In genomic region chr2:106140091-106140490, GRCh38 we compare ENCODE assay signal across 19 cellular contexts. TPM values are rescaled to one million over a fixed set of nuclear protein-coding genes. Genes with fewer than 3 reads are reported as not detected.
DNase-seq lines count a peak whose midpoint lies in the region; ATAC-seq and TF ChIP-seq lines count a peak whose summit lies in the region.
"Had no signal": no experiment of that assay in that cellular context is flagged by ENCODE, and none has a peak within 500 bp of the region (broad histone marks: within the 10 kb centered on the region; RNA-seq: fewer than 3 reads in every experiment).

No MANE protein-coding gene starts in this region.

- H3K27ac Mint-ChIP-seq in T-helper 2 cell treated with Interferon-gamma antibody and Interleukin-4, amounts not matched to agents 5 μg/mL and 100 μg/mL, for 36 hours, result peak overlapping the region; percentile 79
- H3K27ac Mint-ChIP-seq in activated naive CD8-positive, alpha-beta T cell treated with anti-CD3 and anti-CD28 coated beads, Interleukin-2, amount 10 ng/mL, durations not matched to agents 7 days and 5 days, result peak overlapping the region; percentile 10
- H3K27ac Mint-ChIP-seq in nephron progenitor cell (peak overlapping the region; percentile 52), CD14-positive monocyte (peak overlapping the region in 2 of 7 donors; percentile 68 to 70)
- H3K27ac Mint-ChIP-seq: endodermal cell had no signal

- intact Hi-C loops in left ventricle myocardium superior (cut with micrococcal nuclease), result no loop called here
- intact Hi-C loops in CD14-positive monocyte (cut with micrococcal nuclease), result no loop called here

- H3K27me3 Mint-ChIP-seq in T-helper 2 cell treated with Interferon-gamma antibody and Interleukin-4, amounts not matched to agents 5 μg/mL and 100 μg/mL, for 36 hours (ENCODE audit: low read depth), result no peaks in the 10 kb centered on the region
- H3K27me3 Mint-ChIP-seq in activated naive CD8-positive, alpha-beta T cell treated with anti-CD3 and anti-CD28 coated beads, Interleukin-2, amount 10 ng/mL, durations not matched to agents 7 days and 5 days, result no peaks in the 10 kb centered on the region
- H3K27me3 Mint-ChIP-seq in nephron progenitor cell (ENCODE audit: low read depth, poor library complexity), result no peaks in the 10 kb centered on the region
- no peaks in the 10 kb centered on the region for H3K27me3 Mint-ChIP-seq in CD14-positive monocyte (ENCODE audit: low read depth in 3 of 3)
- H3K27me3 Mint-ChIP-seq: B cell had no signal

- TF ChIP-seq CTCF in nephron progenitor cell (IDR thresholded peaks at IDR 0.05), result no peak
- TF ChIP-seq CTCF in CD14-positive monocyte (IDR thresholded peaks at IDR 0.05), result no peak

- ATAC-seq in activated naive CD8-positive, alpha-beta T cell treated with anti-CD3 and anti-CD28 coated beads, Interleukin-2, amount 10 ng/mL, durations not matched to agents 7 days and 5 days (ENCODE audit: low read depth), result no peak
- no peak for ATAC-seq in left ventricle myocardium superior
- ATAC-seq: heart left ventricle, pancreas, sciatic nerve had no signal

- DNase-seq in T-helper 2 cell treated with Interferon-gamma antibody and Interleukin-4, amounts not matched to agents 5 μg/mL and 100 μg/mL, for 36 hours (ENCODE audit: low spot score), result no peak
- DNase-seq in T-helper 2 cell (no peak), COR-L47 (lab: John Stamatoyannopoulos, UW) (peak; percentile 4), nephron progenitor cell (no peak), dermis blood vessel endothelial cell (no peak), left ventricle myocardium superior (no peak), CD14-positive monocyte (ENCODE audit: low spot score) (no peak)
- no peak for DNase-seq in activated naive CD8-positive, alpha-beta T cell treated with anti-CD3 and anti-CD28 coated beads, Interleukin-2, amount 10 ng/mL, durations not matched to agents 7 days and 5 days
- DNase-seq: 8988T; activated CD8-positive, alpha-beta memory T cell treated with anti-CD3 and anti-CD28 coated beads for 24 hours; activated effector memory CD4-positive, alpha-beta T cell treated with anti-CD3 and anti-CD28 coated beads, Interleukin-2, amount 50 U/mL, for 16 hours; endodermal cell; H9; heart left ventricle; NCI-H1105 treated with DMSO at 0.1 percent for 48 hours; NCI-H510A treated with DMSO at 0.1 percent for 48 hours; pancreas had no signal

- H3K36me3 Mint-ChIP-seq in T-helper 2 cell treated with Interferon-gamma antibody and Interleukin-4, amounts not matched to agents 5 μg/mL and 100 μg/mL, for 36 hours (ENCODE audit: low read depth), result peaks cover 59% of the 10 kb centered on the region
- peaks cover 56% of the 10 kb centered on the region for H3K36me3 Mint-ChIP-seq in activated naive CD8-positive, alpha-beta T cell treated with anti-CD3 and anti-CD28 coated beads, Interleukin-2, amount 10 ng/mL, durations not matched to agents 7 days and 5 days
- H3K36me3 Mint-ChIP-seq in nephron progenitor cell (ENCODE audit: low read depth) (peaks cover 73% of the 10 kb centered on the region), CD14-positive monocyte (peaks cover 45 to 62% of the 10 kb centered on the region in 2 donors)

- H3K4me3 Mint-ChIP-seq in T-helper 2 cell treated with Interferon-gamma antibody and Interleukin-4, amounts not matched to agents 5 μg/mL and 100 μg/mL, for 36 hours, result no peak overlapping the region
- no peak overlapping the region for H3K4me3 Mint-ChIP-seq in activated naive CD8-positive, alpha-beta T cell treated with anti-CD3 and anti-CD28 coated beads, Interleukin-2, amount 10 ng/mL, durations not matched to agents 7 days and 5 days
- H3K4me3 Mint-ChIP-seq in nephron progenitor cell (no peak overlapping the region), CD14-positive monocyte (no peak overlapping the region)
- H3K4me3 Mint-ChIP-seq: B cell, endodermal cell, H9 had no signal

- POLR2A ChIA-PET in activated naive CD8-positive, alpha-beta T cell treated with anti-CD3 and anti-CD28 coated beads, Interleukin-2, amount 10 ng/mL, durations not matched to agents 7 days and 5 days (lab: Charles Lee), result interaction anchor here (5.0 kb wide), 1 partner anchor 19 kb away, joined by 38 read pairs; no protein-coding TSS in a partner anchor

- H3K9me3 Mint-ChIP-seq in T-helper 2 cell treated with Interferon-gamma antibody and Interleukin-4, amounts not matched to agents 5 μg/mL and 100 μg/mL, for 36 hours, result no peaks in the 10 kb centered on the region
- H3K9me3 Mint-ChIP-seq in activated naive CD8-positive, alpha-beta T cell treated with anti-CD3 and anti-CD28 coated beads, Interleukin-2, amount 10 ng/mL, durations not matched to agents 7 days and 5 days, result no peaks in the 10 kb centered on the region
- H3K9me3 Mint-ChIP-seq in nephron progenitor cell (peaks cover 8% of the 10 kb centered on the region), CD14-positive monocyte (peaks cover 0 to 4% (median 0%) of the 10 kb centered on the region in 7 donors)
- H3K9me3 Mint-ChIP-seq: H9 had no signal

- peaks cover 52% of the 10 kb centered on the region for H3K4me1 Mint-ChIP-seq in T-helper 2 cell treated with Interferon-gamma antibody and Interleukin-4, amounts not matched to agents 5 μg/mL and 100 μg/mL, for 36 hours (ENCODE audit: low read depth)
- peaks cover 53% of the 10 kb centered on the region for H3K4me1 Mint-ChIP-seq in activated naive CD8-positive, alpha-beta T cell treated with anti-CD3 and anti-CD28 coated beads, Interleukin-2, amount 10 ng/mL, durations not matched to agents 7 days and 5 days
- H3K4me1 Mint-ChIP-seq in nephron progenitor cell (peaks cover 42% of the 10 kb centered on the region), CD14-positive monocyte (peaks cover 4% of the 10 kb centered on the region)

RNA-seq across cellular contexts. Expression of gene UXS1, which starts 54.0 kb away (rescaled TPM):
- total RNA-seq in activated naive CD8-positive, alpha-beta T cell treated with anti-CD3 and anti-CD28 coated beads, Interleukin-2, amount 10 ng/mL, durations not matched to agents 7 days and 5 days, result 100 to 1,000 TPM; 100 to 104 TPM
- total RNA-seq in dermis blood vessel endothelial cell (39.5 and 46.9 TPM in 2 replicates), left ventricle myocardium superior (21.7 TPM)
- 10 to 100 TPM; 29.3 to 33.8 TPM for polyA plus RNA-seq in CD14-positive monocyte
